ENCODE assay signal across 11 cellular contexts in the genomic region with DNA sequence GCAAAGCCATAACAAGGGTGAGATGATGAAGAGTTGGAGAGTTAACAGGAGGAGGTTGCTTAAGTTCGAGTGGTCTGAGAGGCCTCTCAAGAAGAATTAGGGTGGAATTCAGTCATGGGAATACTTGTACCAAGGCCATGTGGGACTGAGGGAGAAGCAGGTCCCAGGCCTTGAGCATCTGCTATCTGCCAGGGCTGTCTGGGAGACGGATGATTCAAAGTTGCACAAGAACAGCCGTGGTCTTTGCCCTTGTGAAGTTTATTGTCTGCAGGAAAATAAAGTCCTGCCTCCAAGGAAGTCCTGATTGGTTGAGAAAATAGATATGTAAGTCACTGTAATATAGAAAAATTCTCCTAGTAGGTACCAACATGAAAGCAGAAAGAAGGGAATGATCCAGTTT.
DNase-seq lines count a peak whose midpoint lies in the region; ATAC-seq, FAIRE-seq and TF ChIP-seq lines count a peak whose summit lies in the region.
"Had no signal": no experiment of that assay in that cellular context is flagged by ENCODE, and none has a peak within 500 bp of the region (broad histone marks: within the 10 kb centered on the region; RNA-seq: fewer than 3 reads in every experiment).

No MANE protein-coding gene starts in this region.

- intact Hi-C loops in HepG2 (cut with micrococcal nuclease; ENCODE audit: unreplicated experiment) = no loop called here

- BruUV-seq in HepG2 (replicated peaks; lab: Mats Ljungman, UMichigan) = no TSS peak

- no peaks in the 10 kb centered on the region for H4K20me1 ChIP-seq in HepG2 (ENCODE audit: insufficient read depth, low read length)

- DNase-seq in A549 (ENCODE audit: low read depth in 1 of 2, low spot score in 1 of 2) (peak in 1 of 2 experiments; percentile 44), LHCN-M2 (ENCODE audit: low read depth) (peak; percentile 72), cardiac fibroblast (ENCODE audit: low read depth in 2 of 2) (peak; percentile 93), HepG2 (ENCODE audit: low spot score) (peak; percentile 66), NCI-H1417 treated with DMSO at 0.1 percent for 48 hours (lab: John Stamatoyannopoulos, UW) (no peak), cerebellar cortex (ENCODE audit: low spot score) (no peak)
- DNase-seq: NCI-H345 had no signal

- H3K27ac ChIP-seq in A549 = peak overlapping the region; percentile 82 to 89; a peak in 5 of 6 replicates
- peak overlapping the region; percentile 97 for H3K27ac ChIP-seq in HepG2 (ENCODE audit: extremely low read length, insufficient read depth, low read length)
- H3K27ac ChIP-seq: C4-2B had no signal

- no peaks in the 10 kb centered on the region for H3K9me3 ChIP-seq in A549
- no peaks in the 10 kb centered on the region for H3K9me3 ChIP-seq in HepG2 (ENCODE audit: low read length)

- TF ChIP-seq EP300 in A549 (IDR thresholded peaks at IDR 0.05) = no peak
- peak in 1 of 2 experiments; percentile 48; a peak in 1 of 4 replicates for TF ChIP-seq EP300 in HepG2 (IDR thresholded peaks at IDR 0.05; ENCODE audit: low read depth in 2 of 2, low read length in 2 of 2)
- no peak for TF ChIP-seq EP300 in HepG2 (CRISPR knock-in tag; IDR thresholded peaks at IDR 0.05; ENCODE audit: borderline replicate concordance)

- TF ChIP-seq POLR2A in A549 (IDR thresholded peaks at IDR 0.05; ENCODE audit: low read length) (no peak), HepG2 (IDR thresholded peaks at IDR 0.05; ENCODE audit: insufficient read depth in 1 of 2, low read depth in 2 of 2, low read length in 2 of 2) (no peak)

- WGBS in A549 (ENCODE audit: missing lambda C conversion rate) = 31% methylated on average over 3 of the region's 3 CpGs
- 2% methylated on average over 3 of the region's 3 CpGs for WGBS in HepG2 (ENCODE audit: low lambda C conversion rate)

- no peaks in the 10 kb centered on the region for H3K27me3 ChIP-seq in HepG2 (ENCODE audit: control insufficient read depth in 1 of 2, insufficient read depth in 2 of 2, low read length in 2 of 2)

- peaks cover 7% of the 10 kb centered on the region for H3K79me2 ChIP-seq in HepG2 (ENCODE audit: insufficient read depth, low read length)

- POLR2A ChIA-PET in A549 (lab: Yijun Ruan, JAX) = no interaction called here
- POLR2A ChIA-PET in HepG2 (lab: Yijun Ruan, JAX) = interaction anchor here (1.3 to 8.0 kb wide), 4 partner anchors 28 to 96 kb away, joined by 5 to 127 read pairs (median 30); no protein-coding TSS in a partner anchor

- 0 out of 2 replicates have a peak overlapping the region, but pooled peaks have one; percentile 5 for H3K9ac ChIP-seq in HepG2 (ENCODE audit: insufficient read depth, low read depth, low read length)

- TF ChIP-seq RAD21 in A549 (conservative IDR thresholded peaks at IDR 0.05 in 1 of 2, IDR thresholded peaks at IDR 0.05 in 1 of 2) (no peak), HepG2 (CRISPR knock-in tag; IDR thresholded peaks at IDR 0.05) (no peak)

- H3K36me3 ChIP-seq in HepG2 (replicated peaks in 1 of 2; ENCODE audit: control insufficient read depth in 1 of 2, insufficient read depth in 2 of 2, low read length in 2 of 2) = no peaks in the 10 kb centered on the region

- H3K4me3 ChIP-seq in A549 = no peak overlapping the region
- no peak overlapping the region for H3K4me3 ChIP-seq in cardiac fibroblast (replicated peaks in 1 of 2; ENCODE audit: low read depth in 2 of 2, low read length in 2 of 2)
- H3K4me3 ChIP-seq in HepG2 (replicated peaks in 1 of 3; ENCODE audit: insufficient read depth in 1 of 3, low read depth in 2 of 3, low read length in 3 of 3) = no peak overlapping the region

- H3K4me2 ChIP-seq in A549 (peak overlapping the region; percentile 32; the same call in 2 of the 3 replicates), HepG2 (ENCODE audit: low read depth, low read length) (peak overlapping the region; percentile 9)

- H3K4me1 ChIP-seq in A549 (peaks cover 70% of the 10 kb centered on the region), HepG2 (ENCODE audit: insufficient read depth, low read length) (peaks cover 83% of the 10 kb centered on the region)

- ATAC-seq in A549 = no peak
- no peak for ATAC-seq in HepG2
- ATAC-seq in GM21390 (IDR thresholded peaks at IDR 0.05; ENCODE audit: unreplicated experiment) = no peak
- ATAC-seq in HG03457 (IDR thresholded peaks at IDR 0.05; ENCODE audit: unreplicated experiment) = no peak

- CTCF ChIA-PET in A549 (lab: Yijun Ruan, JAX) = no interaction called here
- CTCF ChIA-PET in HepG2 (lab: Yijun Ruan, JAX; ENCODE audit: low intra/inter-chr PET ratio, low total read pairs) = no interaction called here

- TF ChIP-seq CTCF in A549 (IDR thresholded peaks at IDR 0.05) (no peak), cardiac fibroblast (IDR thresholded peaks at IDR 0.05; ENCODE audit: low read depth, low read length) (no peak), HepG2 (CRISPR knock-in tag; IDR thresholded peaks at IDR 0.05) (no peak)

- no peak overlapping the region for H2AFZ ChIP-seq in HepG2 (ENCODE audit: low read length)

- in situ Hi-C loops in HepG2 (cut with HindIII; ENCODE audit: extremely low pct_ligation_motif_present, low pct_unique_long_range_greater_than_20kb) = no loop called here

- no peak for FAIRE-seq in A549 (lab: Jason Lieb, UNC)
- FAIRE-seq in HepG2 (lab: Jason Lieb, UNC) = peak; percentile 71
- FAIRE-seq: HTR-8/SVneo had no signal

TF ChIP-seq in A549, 52 proteins besides CTCF, POLR2A, EP300 and RAD21:
- TF ChIP-seq RARB (CRISPR knock-in tag; IDR thresholded peaks at IDR 0.05) = no peak
- no peak for TF ChIP-seq JUN (IDR thresholded peaks at IDR 0.05)
- TF ChIP-seq ZSCAN20 (CRISPR knock-in tag; IDR thresholded peaks at IDR 0.05) = no peak
- TF ChIP-seq, protein P1, sequence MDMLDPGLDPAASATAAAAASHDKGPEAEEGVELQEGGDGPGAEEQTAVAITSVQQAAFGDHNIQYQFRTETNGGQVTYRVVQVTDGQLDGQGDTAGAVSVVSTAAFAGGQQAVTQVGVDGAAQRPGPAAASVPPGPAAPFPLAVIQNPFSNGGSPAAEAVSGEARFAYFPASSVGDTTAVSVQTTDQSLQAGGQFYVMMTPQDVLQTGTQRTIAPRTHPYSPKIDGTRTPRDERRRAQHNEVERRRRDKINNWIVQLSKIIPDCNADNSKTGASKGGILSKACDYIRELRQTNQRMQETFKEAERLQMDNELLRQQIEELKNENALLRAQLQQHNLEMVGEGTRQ (IDR thresholded peaks at IDR 0.05) = no peak
- no peak for TF ChIP-seq EHF (CRISPR knock-in tag; IDR thresholded peaks at IDR 0.05)
TF ChIP-seq in A549: peak in this region for 0.

TF ChIP-seq in HepG2, 621 proteins besides CTCF, POLR2A, EP300 and RAD21 (continues in another document):
- 0 out of 2 replicates have a peak, but pooled peaks have one; percentile 32 for TF ChIP-seq DPF2 (CRISPR knock-in tag; IDR thresholded peaks at IDR 0.05; ENCODE audit: borderline replicate concordance, low read depth)
- TF ChIP-seq SATB2 (CRISPR knock-in tag; IDR thresholded peaks at IDR 0.05) = no peak
- no peak for TF ChIP-seq ZNF44 (CRISPR knock-in tag; IDR thresholded peaks at IDR 0.05)
- TF ChIP-seq, protein P2, sequence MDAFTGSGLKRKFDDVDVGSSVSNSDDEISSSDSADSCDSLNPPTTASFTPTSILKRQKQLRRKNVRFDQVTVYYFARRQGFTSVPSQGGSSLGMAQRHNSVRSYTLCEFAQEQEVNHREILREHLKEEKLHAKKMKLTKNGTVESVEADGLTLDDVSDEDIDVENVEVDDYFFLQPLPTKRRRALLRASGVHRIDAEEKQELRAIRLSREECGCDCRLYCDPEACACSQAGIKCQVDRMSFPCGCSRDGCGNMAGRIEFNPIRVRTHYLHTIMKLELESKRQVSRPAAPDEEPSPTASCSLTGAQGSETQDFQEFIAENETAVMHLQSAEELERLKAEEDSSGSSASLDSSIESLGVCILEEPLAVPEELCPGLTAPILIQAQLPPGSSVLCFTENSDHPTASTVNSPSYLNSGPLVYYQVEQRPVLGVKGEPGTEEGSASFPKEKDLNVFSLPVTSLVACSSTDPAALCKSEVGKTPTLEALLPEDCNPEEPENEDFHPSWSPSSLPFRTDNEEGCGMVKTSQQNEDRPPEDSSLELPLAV (CRISPR knock-in tag; conservative IDR thresholded peaks at IDR 0.05; ENCODE audit: low read depth) = no peak
- no peak for TF ChIP-seq YEATS2 (CRISPR knock-in tag; IDR thresholded peaks at IDR 0.05; ENCODE audit: borderline replicate concordance)
- TF ChIP-seq, protein P3, sequence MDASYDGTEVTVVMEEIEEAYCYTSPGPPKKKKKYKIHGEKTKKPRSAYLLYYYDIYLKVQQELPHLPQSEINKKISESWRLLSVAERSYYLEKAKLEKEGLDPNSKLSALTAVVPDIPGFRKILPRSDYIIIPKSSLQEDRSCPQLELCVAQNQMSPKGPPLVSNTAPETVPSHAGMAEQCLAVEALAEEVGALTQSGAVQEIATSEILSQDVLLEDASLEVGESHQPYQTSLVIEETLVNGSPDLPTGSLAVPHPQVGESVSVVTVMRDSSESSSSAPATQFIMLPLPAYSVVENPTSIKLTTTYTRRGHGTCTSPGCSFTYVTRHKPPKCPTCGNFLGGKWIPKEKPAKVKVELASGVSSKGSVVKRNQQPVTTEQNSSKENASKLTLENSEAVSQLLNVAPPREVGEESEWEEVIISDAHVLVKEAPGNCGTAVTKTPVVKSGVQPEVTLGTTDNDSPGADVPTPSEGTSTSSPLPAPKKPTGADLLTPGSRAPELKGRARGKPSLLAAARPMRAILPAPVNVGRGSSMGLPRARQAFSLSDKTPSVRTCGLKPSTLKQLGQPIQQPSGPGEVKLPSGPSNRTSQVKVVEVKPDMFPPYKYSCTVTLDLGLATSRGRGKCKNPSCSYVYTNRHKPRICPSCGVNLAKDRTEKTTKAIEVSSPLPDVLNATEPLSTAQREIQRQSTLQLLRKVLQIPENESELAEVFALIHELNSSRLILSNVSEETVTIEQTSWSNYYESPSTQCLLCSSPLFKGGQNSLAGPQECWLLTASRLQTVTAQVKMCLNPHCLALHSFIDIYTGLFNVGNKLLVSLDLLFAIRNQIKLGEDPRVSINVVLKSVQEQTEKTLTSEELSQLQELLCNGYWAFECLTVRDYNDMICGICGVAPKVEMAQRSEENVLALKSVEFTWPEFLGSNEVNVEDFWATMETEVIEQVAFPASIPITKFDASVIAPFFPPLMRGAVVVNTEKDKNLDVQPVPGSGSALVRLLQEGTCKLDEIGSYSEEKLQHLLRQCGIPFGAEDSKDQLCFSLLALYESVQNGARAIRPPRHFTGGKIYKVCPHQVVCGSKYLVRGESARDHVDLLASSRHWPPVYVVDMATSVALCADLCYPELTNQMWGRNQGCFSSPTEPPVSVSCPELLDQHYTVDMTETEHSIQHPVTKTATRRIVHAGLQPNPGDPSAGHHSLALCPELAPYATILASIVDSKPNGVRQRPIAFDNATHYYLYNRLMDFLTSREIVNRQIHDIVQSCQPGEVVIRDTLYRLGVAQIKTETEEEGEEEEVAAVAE (CRISPR knock-in tag; IDR thresholded peaks at IDR 0.05; ENCODE audit: borderline replicate concordance) = no peak
- no peak for TF ChIP-seq ZNF12 (CRISPR knock-in tag; IDR thresholded peaks at IDR 0.05)
- peak; percentile 74 for TF ChIP-seq SALL1 (CRISPR knock-in tag; IDR thresholded peaks at IDR 0.05)
- no peak for TF ChIP-seq NR2F1 (CRISPR knock-in tag; IDR thresholded peaks at IDR 0.05)
- TF ChIP-seq SSRP1 (CRISPR knock-in tag; IDR thresholded peaks at IDR 0.05) = no peak
- no peak for TF ChIP-seq ZNF570 (CRISPR knock-in tag; IDR thresholded peaks at IDR 0.05; ENCODE audit: borderline replicate concordance)
- no peak for TF ChIP-seq PLRG1 (conservative IDR thresholded peaks at IDR 0.05)

Comparison
In these comparisons a context has a peak if more than half of its experiments do, and no peak if none do; other contexts are left out.
1. DNase-seq: peak in LHCN-M2 (single experiment), cardiac fibroblast (2 of 2) and HepG2 (single experiment); none in NCI-H1417 treated with DMSO at 0.1 percent for 48 hours (single experiment) and cerebellar cortex (single experiment).